34 cellular contexts compared by ENCODE assay signal in the genomic region with DNA sequence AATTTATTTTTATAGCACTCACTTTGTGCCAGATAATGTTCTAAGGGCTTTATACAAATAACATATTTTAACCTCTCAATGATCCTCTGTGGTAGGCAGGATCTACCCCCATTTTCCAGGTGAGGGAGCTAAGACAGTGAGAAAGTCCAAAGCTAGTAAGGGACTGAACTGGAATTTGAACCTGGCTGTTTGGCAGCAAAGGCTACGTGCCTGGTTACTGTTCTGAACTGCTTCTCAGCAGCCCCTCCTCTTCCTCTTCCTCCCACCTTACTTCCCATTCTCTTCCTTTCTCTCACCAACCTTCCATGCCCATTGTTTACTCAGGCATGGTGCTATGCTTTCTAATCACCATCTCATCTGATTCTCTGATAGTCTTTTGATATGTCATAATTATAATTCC.
"Had no signal": no experiment of that assay in that cellular context is flagged by ENCODE, and none has a peak within 500 bp of the region (broad histone marks: within the 10 kb centered on the region; RNA-seq: fewer than 3 reads in every experiment).

No MANE protein-coding gene starts in this region.

- H3K27me3 ChIP-seq: adrenal gland, Peyer's patch had no signal

- H3K36me3 ChIP-seq: adrenal gland, Peyer's patch had no signal

- H3K27ac Mint-ChIP-seq: activated B cell treated with CpG ODN at 0.5 μM for 24 hours; activated CD4-positive, alpha-beta memory T cell treated with anti-CD3 and anti-CD28 coated beads for 36 hours; activated naive CD4-positive, alpha-beta T cell treated with anti-CD3 and anti-CD28 coated beads for 36 hours; activated naive CD4-positive, alpha-beta T cell treated with anti-CD3 and anti-CD28 coated beads, Interleukin-2, amount 50 U/mL, for 72 hours; activated T-helper 1 cell treated with anti-CD3 and anti-CD28 coated beads, Interleukin-12 subunit alpha, Interleukin-12 subunit beta, Interleukin-2, Interleukin-4 antibody, amounts not matched to agents 30 ng/mL and 10 ng/mL and 1 ng/mL, durations not matched to agents 14 hours and 24 hours and 36 hours; T-helper 2 cell treated with Interferon-gamma antibody and Interleukin-4, amounts not matched to agents 5 μg/mL and 100 μg/mL, for 36 hours had no signal

- FAIRE-seq: astrocyte, bronchial epithelial cell, TTC549 had no signal

- H3K9me3 ChIP-seq: adrenal gland, Peyer's patch had no signal

- H3K4me3 ChIP-seq: adrenal gland, Peyer's patch had no signal

- H3K27ac ChIP-seq: adrenal gland, Peyer's patch had no signal

- H3K4me3 Mint-ChIP-seq: activated B cell treated with CpG ODN at 0.5 μM for 24 hours; activated CD4-positive, alpha-beta memory T cell treated with anti-CD3 and anti-CD28 coated beads for 36 hours; activated naive CD4-positive, alpha-beta T cell treated with anti-CD3 and anti-CD28 coated beads for 36 hours; activated T-cell treated with anti-CD3 and anti-CD28 coated beads, Interleukin-2, amount 50 U/mL, for 4 hours; activated T-helper 1 cell treated with anti-CD3 and anti-CD28 coated beads, Interleukin-12 subunit alpha, Interleukin-12 subunit beta, Interleukin-2, Interleukin-4 antibody, amounts not matched to agents 30 ng/mL and 10 ng/mL and 1 ng/mL, durations not matched to agents 14 hours and 24 hours and 36 hours; brain; T-helper 2 cell treated with Interferon-gamma antibody and Interleukin-4, amounts not matched to agents 5 μg/mL and 100 μg/mL, for 36 hours had no signal

- H3K4me1 Mint-ChIP-seq: activated B cell treated with CpG ODN at 0.5 μM for 24 hours, brain had no signal

- H3K4me1 ChIP-seq: adrenal gland had no signal

- ATAC-seq: activated naive CD4-positive, alpha-beta T cell treated with anti-CD3 and anti-CD28 coated beads, Interleukin-2, amount 50 U/mL, for 72 hours; activated T-cell treated with anti-CD3 and anti-CD28 coated beads, Interleukin-2, amount 50 U/mL, for 4 hours; PC-3; Right ventricle myocardium inferior had no signal

- H3K36me3 Mint-ChIP-seq: activated CD4-positive, alpha-beta memory T cell treated with anti-CD3 and anti-CD28 coated beads for 36 hours; activated naive CD4-positive, alpha-beta T cell treated with anti-CD3 and anti-CD28 coated beads, Interleukin-2, amount 50 U/mL, for 72 hours; brain had no signal

- H3K27me3 Mint-ChIP-seq: activated CD4-positive, alpha-beta memory T cell treated with anti-CD3 and anti-CD28 coated beads for 36 hours had no signal

- H3K9me3 Mint-ChIP-seq: activated B cell treated with CpG ODN at 0.5 μM for 24 hours; activated CD4-positive, alpha-beta memory T cell treated with anti-CD3 and anti-CD28 coated beads for 36 hours; activated naive CD4-positive, alpha-beta T cell treated with anti-CD3 and anti-CD28 coated beads for 36 hours; activated naive CD4-positive, alpha-beta T cell treated with anti-CD3 and anti-CD28 coated beads, Interleukin-2, amount 50 U/mL, for 72 hours; activated T-cell treated with anti-CD3 and anti-CD28 coated beads, Interleukin-2, amount 50 U/mL, for 4 hours; activated T-helper 1 cell treated with anti-CD3 and anti-CD28 coated beads, Interleukin-12 subunit alpha, Interleukin-12 subunit beta, Interleukin-2, Interleukin-4 antibody, amounts not matched to agents 30 ng/mL and 10 ng/mL and 1 ng/mL, durations not matched to agents 14 hours and 24 hours and 36 hours; brain; T-helper 2 cell treated with Interferon-gamma antibody and Interleukin-4, amounts not matched to agents 5 μg/mL and 100 μg/mL, for 36 hours had no signal

- DNase-seq: activated B cell treated with CpG ODN at 0.5 μM for 24 hours; activated CD4-positive, alpha-beta memory T cell treated with anti-CD3 and anti-CD28 coated beads for 36 hours; activated CD4-positive, alpha-beta T cell treated with anti-CD3 and anti-CD28 coated beads for 4 hours; activated CD4-positive, alpha-beta T cell treated with anti-CD3 and anti-CD28 coated beads, Interleukin-2, amount 50 U/mL, for 1 hour; activated CD4-positive, CD25-positive, alpha-beta regulatory T cell treated with anti-CD3 and anti-CD28 coated beads, Interleukin-2, amount 50 U/mL, for 72 hours; activated CD8-positive, alpha-beta memory T cell treated with anti-CD3 and anti-CD28 coated beads, Interleukin-2, amount 50 U/mL, for 4 hours; activated gamma-delta T cell treated with Interleukin-2 at 50 U/mL for 16 hours; activated naive CD4-positive, alpha-beta T cell treated with anti-CD3 and anti-CD28 coated beads for 36 hours; activated T-cell treated with anti-CD3 and anti-CD28 coated beads for 4 hours; activated T-cell treated with anti-CD3 and anti-CD28 coated beads, Interleukin-2, amount 50 U/mL, for 4 hours; adrenal gland; caudate nucleus; cerebellar nuclear complex; NCI-H1105; NCI-H1417 treated with DMSO at 0.1 percent for 48 hours; NCI-H1694; NCI-H1930; NCI-H2081 treated with DMSO at 0.1 percent for 48 hours; NCI-H226; NCI-H446 treated with DMSO at 0.1 percent for 48 hours; NCI-H524; NCI-H69; NK-92 treated with Interleukin-12 subunit alpha and Interleukin-12 subunit beta, amount 100 ng/mL, for 24 hours; PC-3; Peyer's patch; RPMI8226 had no signal
